ENCODE assay signal across 20 cellular contexts in the genomic region with DNA sequence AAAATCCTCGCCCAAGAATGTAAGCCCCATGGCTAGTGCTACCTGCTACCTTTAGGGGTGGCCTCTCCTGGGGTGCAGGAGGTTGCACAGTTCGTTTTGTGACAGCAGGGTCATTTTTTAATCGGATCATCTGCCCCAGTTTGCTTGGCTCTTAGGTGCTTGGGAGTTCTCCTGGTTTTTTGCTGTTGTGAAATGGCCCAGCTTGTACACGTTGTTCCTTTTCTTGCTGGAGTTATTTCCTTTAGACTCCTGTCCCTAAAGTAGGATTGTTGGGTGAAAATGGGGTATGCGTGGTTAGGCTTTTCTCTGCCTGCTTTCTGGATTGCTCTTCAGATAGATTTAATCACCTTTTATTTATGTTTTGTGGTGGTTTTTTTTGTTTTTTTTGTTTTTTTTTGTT. TPM values are rescaled to one million over a fixed set of nuclear protein-coding genes. Genes with fewer than 3 reads are reported as not detected.
DNase-seq lines count a peak whose midpoint lies in the region; ATAC-seq and TF ChIP-seq lines count a peak whose summit lies in the region.
"Had no signal": no experiment of that assay in that cellular context is flagged by ENCODE, and none has a peak within 500 bp of the region (broad histone marks: within the 10 kb centered on the region; RNA-seq: fewer than 3 reads in every experiment).

No MANE protein-coding gene starts in this region.

- H3K4me3 ChIP-seq in GM23338 (no peak overlapping the region), adrenal gland (no peak overlapping the region), lower lobe of right lung (no peak overlapping the region), stomach smooth muscle (ENCODE audit: low read length in 2 of 2) (no peak overlapping the region)
- H3K4me3 ChIP-seq: body of pancreas, pancreas had no signal

- no peak for TF ChIP-seq CTCF in GM23338 (conservative IDR thresholded peaks at IDR 0.05; ENCODE audit: low read depth in 2 of 2)
- TF ChIP-seq CTCF in adrenal gland (IDR thresholded peaks at IDR 0.05), result no peak
- TF ChIP-seq CTCF in lower lobe of right lung (IDR thresholded peaks at IDR 0.05), result no peak

- peaks cover 27% of the 10 kb centered on the region for H4K20me1 ChIP-seq in GM23338 (replicated peaks; ENCODE audit: insufficient read depth)

- peaks cover 86% of the 10 kb centered on the region for H3K79me2 ChIP-seq in GM23338 (replicated peaks; ENCODE audit: insufficient read depth)

- H2AFZ ChIP-seq in GM23338, result no peak overlapping the region

- H3K9me2 ChIP-seq in GM23338 (ENCODE audit: insufficient read depth), result no peaks in the 10 kb centered on the region; the same call in 1 of the 2 replicates

- no peak for ATAC-seq in GM23338
- ATAC-seq in lower lobe of right lung, result no peak
- ATAC-seq in HG03342 (IDR thresholded peaks at IDR 0.05; ENCODE audit: unreplicated experiment), result no peak
- ATAC-seq in activated CD8-positive, alpha-beta memory T cell treated with anti-CD3 and anti-CD28 coated beads, Interleukin-2, amount 10 ng/mL, durations not matched to agents 7 days and 5 days, result no peak
- no peak for ATAC-seq in effector memory CD8-positive, alpha-beta T cell (replicated peaks)
- no peak for ATAC-seq in HG03565 (IDR thresholded peaks at IDR 0.05; ENCODE audit: unreplicated experiment)
- ATAC-seq: body of pancreas, esophagus mucosa, pancreas had no signal

- H3K4me1 ChIP-seq in GM23338 (ENCODE audit: insufficient read depth) (peaks cover 39% of the 10 kb centered on the region), adrenal gland (replicated peaks in 1 of 2) (peaks cover 18 to 30% of the 10 kb centered on the region in 2 donors), lower lobe of right lung (peaks cover 42% of the 10 kb centered on the region), stomach smooth muscle (ENCODE audit: control insufficient read depth, insufficient read depth, low read length) (peaks cover 27% of the 10 kb centered on the region)
- H3K4me1 ChIP-seq: pancreas had no signal

- H3K27me3 ChIP-seq in GM23338 (ENCODE audit: insufficient read depth) (no peaks in the 10 kb centered on the region), adrenal gland (no peaks in the 10 kb centered on the region), lower lobe of right lung (ENCODE audit: low read depth) (no peaks in the 10 kb centered on the region), stomach smooth muscle (ENCODE audit: control insufficient read depth in 1 of 2, insufficient read depth in 2 of 2, low read length in 2 of 2) (no peaks in the 10 kb centered on the region)
- H3K27me3 ChIP-seq: body of pancreas, pancreas had no signal

- H3K36me3 ChIP-seq in GM23338 (ENCODE audit: insufficient read depth) (peaks cover 18% of the 10 kb centered on the region), adrenal gland (replicated peaks in 1 of 2) (no peaks in the 10 kb centered on the region), lower lobe of right lung (no peaks in the 10 kb centered on the region), stomach smooth muscle (ENCODE audit: control insufficient read depth in 2 of 2, insufficient read depth in 2 of 2, low read length in 2 of 2) (peaks cover 0 to 2% of the 10 kb centered on the region in 2 donors)

- H3K9me3 ChIP-seq in adrenal gland (replicated peaks in 1 of 3), result peaks cover 0 to 2% (median 0%) of the 10 kb centered on the region in 3 donors
- H3K9me3 ChIP-seq in lower lobe of right lung, result peaks cover 7% of the 10 kb centered on the region
- H3K9me3 ChIP-seq in stomach smooth muscle (ENCODE audit: control insufficient read depth in 2 of 2, low read length in 2 of 2), result peaks cover 3 to 7% of the 10 kb centered on the region in 2 donors
- H3K9me3 ChIP-seq: body of pancreas, pancreas had no signal

- peak overlapping the region; percentile 67; the same call in 1 of the 2 replicates for H3K4me2 ChIP-seq in GM23338

- H3K9ac ChIP-seq in stomach smooth muscle (ENCODE audit: low read length in 2 of 2), result no peak overlapping the region

- H3F3A ChIP-seq in GM23338 (replicated peaks; ENCODE audit: low read depth), result no peaks in the 10 kb centered on the region; the same call in 1 of the 2 replicates

- peaks cover 52% of the 10 kb centered on the region for H3K9me3 Mint-ChIP-seq in GM23338
- peaks cover 42% of the 10 kb centered on the region for H3K9me3 Mint-ChIP-seq in activated CD8-positive, alpha-beta memory T cell treated with anti-CD3 and anti-CD28 coated beads, Interleukin-2, amount 10 ng/mL, durations not matched to agents 7 days and 5 days (ENCODE audit: low read depth)
- peaks cover 5 to 6% of the 10 kb centered on the region in 2 donors for H3K9me3 Mint-ChIP-seq in effector memory CD8-positive, alpha-beta T cell

- H3K4me3 Mint-ChIP-seq in GM23338, result no peak overlapping the region
- no peak overlapping the region for H3K4me3 Mint-ChIP-seq in activated CD8-positive, alpha-beta memory T cell treated with anti-CD3 and anti-CD28 coated beads, Interleukin-2, amount 10 ng/mL, durations not matched to agents 7 days and 5 days
- no peak overlapping the region for H3K4me3 Mint-ChIP-seq in effector memory CD8-positive, alpha-beta T cell
- H3K4me3 Mint-ChIP-seq: B cell had no signal

- peaks cover 45% of the 10 kb centered on the region for H3K4me1 Mint-ChIP-seq in GM23338
- peaks cover 6% of the 10 kb centered on the region for H3K4me1 Mint-ChIP-seq in activated CD8-positive, alpha-beta memory T cell treated with anti-CD3 and anti-CD28 coated beads, Interleukin-2, amount 10 ng/mL, durations not matched to agents 7 days and 5 days
- peaks cover 23 to 38% of the 10 kb centered on the region in 2 donors for H3K4me1 Mint-ChIP-seq in effector memory CD8-positive, alpha-beta T cell (ENCODE audit: low read depth in 2 of 2)

- TF ChIP-seq POLR2A in adrenal gland (IDR thresholded peaks at IDR 0.05), result no peak

- H3K27ac ChIP-seq in GM23338 (ENCODE audit: low read depth), result no peak overlapping the region
- H3K27ac ChIP-seq in adrenal gland, result peak overlapping the region in 4 of 5 donors; percentile 8 to 92 (median 36)
- H3K27ac ChIP-seq in lower lobe of right lung, result peak overlapping the region; percentile 77
- H3K27ac ChIP-seq in stomach smooth muscle (ENCODE audit: low read length), result peak overlapping the region; percentile 11
- H3K27ac ChIP-seq: body of pancreas, pancreas had no signal

- WGBS in adrenal gland, 4 donors, result 66 to 81% (median 69%) methylated on average over 5 of the region's 5 CpGs

- intact Hi-C loops in adrenal gland (cut with DNase I), result no loop called here
- intact Hi-C loops in lower lobe of right lung (cut with DNase I), result no loop called here

- DNase-seq in GM23338 (ENCODE audit: low spot score) (no peak), adrenal gland (peak in 1 of 7 donors; percentile 31), lower lobe of right lung (no peak)
- DNase-seq in activated CD8-positive, alpha-beta memory T cell treated with anti-CD3 and anti-CD28 coated beads, Interleukin-2, amount 10 ng/mL, durations not matched to agents 7 days and 5 days, result no peak
- no peak for DNase-seq in effector memory CD8-positive, alpha-beta T cell
- DNase-seq: activated CD4-positive, CD25-positive, alpha-beta regulatory T cell; activated gamma-delta T cell; dermis blood vessel endothelial cell; DMS 273 treated with DMSO at 0.1 percent for 48 hours; HCEC 1CT; hypothalamus; NCI-H1436 treated with DMSO at 0.1 percent for 48 hours; pancreas; stimulated activated naive CD4-positive, alpha-beta T cell had no signal

- CTCF ChIA-PET in activated CD8-positive, alpha-beta memory T cell treated with anti-CD3 and anti-CD28 coated beads, Interleukin-2, amount 10 ng/mL, durations not matched to agents 7 days and 5 days (lab: Charles Lee), result interaction anchor here (0.5 kb wide), 1 partner anchor 181 kb away, joined by 3 read pairs; no protein-coding TSS in a partner anchor

- peaks cover 12% of the 10 kb centered on the region for H3K27me3 Mint-ChIP-seq in GM23338 (ENCODE audit: insufficient read depth, low read depth, poor library complexity)
- no peaks in the 10 kb centered on the region for H3K27me3 Mint-ChIP-seq in activated CD8-positive, alpha-beta memory T cell treated with anti-CD3 and anti-CD28 coated beads, Interleukin-2, amount 10 ng/mL, durations not matched to agents 7 days and 5 days
- no peaks in the 10 kb centered on the region for H3K27me3 Mint-ChIP-seq in effector memory CD8-positive, alpha-beta T cell
- H3K27me3 Mint-ChIP-seq: B cell had no signal

- H3K36me3 Mint-ChIP-seq in GM23338 (ENCODE audit: low read depth), result peaks cover 82% of the 10 kb centered on the region
- peaks cover 90% of the 10 kb centered on the region for H3K36me3 Mint-ChIP-seq in activated CD8-positive, alpha-beta memory T cell treated with anti-CD3 and anti-CD28 coated beads, Interleukin-2, amount 10 ng/mL, durations not matched to agents 7 days and 5 days
- peaks cover 27% of the 10 kb centered on the region for H3K36me3 Mint-ChIP-seq in effector memory CD8-positive, alpha-beta T cell (ENCODE audit: insufficient read depth)

- peak overlapping the region; percentile 72; the same call in 1 of the 2 replicates for H3K27ac Mint-ChIP-seq in GM23338
- no peak overlapping the region for H3K27ac Mint-ChIP-seq in activated CD8-positive, alpha-beta memory T cell treated with anti-CD3 and anti-CD28 coated beads, Interleukin-2, amount 10 ng/mL, durations not matched to agents 7 days and 5 days
- no peak overlapping the region for H3K27ac Mint-ChIP-seq in effector memory CD8-positive, alpha-beta T cell
- H3K27ac Mint-ChIP-seq: B cell had no signal

TF ChIP-seq in GM23338, 12 proteins besides CTCF, POLR2A, EP300 and RAD21 (continues in another document):
- TF ChIP-seq NANOG (IDR thresholded peaks at IDR 0.05; ENCODE audit: borderline replicate concordance) (no peak), JUNB (IDR thresholded peaks at IDR 0.05; ENCODE audit: unreplicated experiment) (no peak), EZH2phosphoT487 (IDR thresholded peaks at IDR 0.05; ENCODE audit: unreplicated experiment) (no peak)

RNA-seq across cellular contexts. Expression of gene ABCC1, which starts 25.8 kb away (rescaled TPM):
- total RNA-seq in GM23338 (2014; rRNA removed; shearing (Covaris generic)), result 46.6 and 48.2 TPM in 2 replicates
- polyA plus RNA-seq in GM23338 (2016; fragmentation: Nextera tagmentation; extraction: Ambion mirVana) (11.0 and 12.6 TPM in 2 replicates), adrenal gland (10 to 100 TPM; 12.4 to 21.7 (median 13.1) TPM)
- total RNA-seq in adrenal gland (10 to 100 TPM; 23.2 to 38.8 (median 31.3) TPM), lower lobe of right lung (47.5 TPM)
- 10 to 100 TPM; 54.9 to 76.8 TPM for total RNA-seq in activated CD8-positive, alpha-beta memory T cell treated with anti-CD3 and anti-CD28 coated beads, Interleukin-2, amount 10 ng/mL, durations not matched to agents 7 days and 5 days
